In the genomic region with DNA sequence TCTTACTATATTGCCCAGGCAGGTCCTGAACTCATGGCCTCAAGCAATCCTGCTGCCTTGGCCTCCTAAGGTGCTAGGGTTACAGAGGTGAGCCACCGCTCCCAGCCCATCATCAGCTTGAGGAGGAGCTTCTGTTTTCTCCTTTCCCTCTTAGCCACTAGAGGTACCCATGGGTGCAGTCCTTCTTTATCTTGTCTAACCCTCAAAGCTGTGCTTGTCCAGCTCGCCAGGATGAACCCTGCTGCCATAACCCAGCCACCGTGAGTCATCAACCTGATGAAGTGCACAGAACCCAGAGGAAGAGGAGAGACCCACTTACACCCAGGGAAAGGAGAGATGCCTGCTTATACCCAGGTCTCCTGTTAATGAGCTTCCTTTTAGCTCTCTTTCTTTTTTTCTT, we compare ENCODE assay signal across 25 cellular contexts.
DNase-seq lines count a peak whose midpoint lies in the region; ATAC-seq, FAIRE-seq and TF ChIP-seq lines count a peak whose summit lies in the region.
"Had no signal": no experiment of that assay in that cellular context is flagged by ENCODE, and none has a peak within 500 bp of the region (broad histone marks: within the 10 kb centered on the region; RNA-seq: fewer than 3 reads in every experiment).

No MANE protein-coding gene starts in this region.

- H3K27me3 ChIP-seq in RWPE2 (ENCODE audit: insufficient read depth, poor library complexity, severe bottlenecking) (no peaks in the 10 kb centered on the region), keratinocyte (ENCODE audit: control insufficient read depth, extremely low read depth, insufficient read depth, low read length) (no peaks in the 10 kb centered on the region), heart left ventricle (no peaks in the 10 kb centered on the region)

- peaks cover 13% of the 10 kb centered on the region for H3K4me1 ChIP-seq in RWPE2 (ENCODE audit: insufficient read depth, poor library complexity, severe bottlenecking)
- peaks cover 22% of the 10 kb centered on the region for H3K4me1 ChIP-seq in keratinocyte (ENCODE audit: control insufficient read depth, extremely low read depth, insufficient read depth, low read length)
- H3K4me1 ChIP-seq in heart left ventricle = no peaks in the 10 kb centered on the region

- dilution Hi-C loops in keratinocyte (cut with MboI; ENCODE audit: extremely low pct_ligation_motif_present, low sequenced_read_pairs) = no loop called here

- TF ChIP-seq POLR2A in heart left ventricle (IDR thresholded peaks at IDR 0.05) = no peak

- H3K4me3 ChIP-seq in RWPE2 (ENCODE audit: severe bottlenecking) = no peak overlapping the region
- H3K4me3 ChIP-seq in keratinocyte (ENCODE audit: control insufficient read depth in 2 of 3, extremely low read depth in 1 of 3, insufficient read depth in 2 of 3, low read depth in 1 of 3, low read length in 3 of 3) = no peak overlapping the region
- no peak overlapping the region for H3K4me3 ChIP-seq in heart left ventricle
- H3K4me3 ChIP-seq: thoracic aorta had no signal

- H4K20me1 ChIP-seq in keratinocyte (ENCODE audit: control insufficient read depth, extremely low read depth, insufficient read depth, low read length) = no peaks in the 10 kb centered on the region

- intact Hi-C loops in heart left ventricle (cut with DNase I) = loop anchor here in 2 of 10 donors (10.0 kb wide), 1 partner anchor 132 kb away; no protein-coding TSS in a partner anchor

- H3K36me3 ChIP-seq in RWPE2 (ENCODE audit: low read depth) (no peaks in the 10 kb centered on the region), keratinocyte (ENCODE audit: control insufficient read depth in 2 of 2, extremely low read depth in 1 of 2, insufficient read depth in 2 of 2, low read length in 2 of 2) (no peaks in the 10 kb centered on the region), heart left ventricle (no peaks in the 10 kb centered on the region)
- H3K36me3 ChIP-seq: thoracic aorta had no signal

- no peak for FAIRE-seq in keratinocyte (lab: Jason Lieb, UNC)

- TF ChIP-seq CTCF in RWPE2 (IDR thresholded peaks at IDR 0.05; ENCODE audit: poor library complexity, severe bottlenecking) (no peak), keratinocyte (optimal IDR thresholded peaks at IDR 0.05 in 1 of 3, IDR thresholded peaks at IDR 0.05 in 1 of 3, conservative IDR thresholded peaks at IDR 0.05 in 1 of 3; ENCODE audit: extremely low read depth in 1 of 3, insufficient read depth in 2 of 3, low read length in 3 of 3) (peak in 2 of 3 experiments; percentile 8 to 33), heart left ventricle (IDR thresholded peaks at IDR 0.05) (no peak)

- H2AFZ ChIP-seq in keratinocyte (ENCODE audit: control insufficient read depth, low read length) = no peak overlapping the region

- WGBS in heart left ventricle, 4 donors = 87 to 90% (median 88%) methylated on average over 3 of the region's 3 CpGs

- H3K9me1 ChIP-seq in keratinocyte (ENCODE audit: control insufficient read depth, extremely low read depth, insufficient read depth, low read length) = no peaks in the 10 kb centered on the region

- ATAC-seq in RWPE2 (ENCODE audit: low read depth) (0 out of 3 replicates have a peak, but pooled peaks have one; percentile 40), HG02588 (IDR thresholded peaks at IDR 0.05; ENCODE audit: unreplicated experiment) (no peak), GM21737 (IDR thresholded peaks at IDR 0.05; ENCODE audit: unreplicated experiment) (no peak), heart left ventricle (no peak), HG03025 (IDR thresholded peaks at IDR 0.05; ENCODE audit: low FRiP score, unreplicated experiment) (no peak)
- ATAC-seq: left colon had no signal

- DNase-seq in EL (peak; percentile 43), HK-2 (ENCODE audit: unreplicated experiment) (peak; percentile 14), RWPE2 (ENCODE audit: low spot score) (no peak), keratinocyte (ENCODE audit: low read depth, low spot score) (no peak), heart left ventricle (no peak)
- DNase-seq: activated CD4-positive, alpha-beta memory T cell treated with anti-CD3 and anti-CD28 coated beads for 36 hours; activated gamma-delta T cell; activated T-cell treated with anti-CD3 and anti-CD28 coated beads for 4 hours; AML-193; DMS79 treated with DMSO at 0.1 percent for 48 hours; head of caudate nucleus; KG1; left colon; mesendoderm; naive B cell; NCI-H1105 treated with DMSO at 0.1 percent for 48 hours; NCI-H2081; NCI-H446 treated with DMSO at 0.1 percent for 48 hours; retina; stimulated activated CD4-positive, alpha-beta T cell treated with anti-CD3 and anti-CD28 coated beads, Interleukin-4, amount 100 ng/mL, for 1 hour; stimulated activated naive CD4-positive, alpha-beta T cell had no signal

- H3K4me2 ChIP-seq in keratinocyte (ENCODE audit: control insufficient read depth, extremely low read depth, insufficient read depth, low read depth, low read length) = no peak overlapping the region

- H3K27ac ChIP-seq in RWPE2 (ENCODE audit: poor library complexity, severe bottlenecking) = no peak overlapping the region
- H3K27ac ChIP-seq in keratinocyte (ENCODE audit: control insufficient read depth, insufficient read depth, low read length) = no peak overlapping the region
- H3K27ac ChIP-seq in heart left ventricle = no peak overlapping the region
- H3K27ac ChIP-seq: thoracic aorta had no signal

- H3K9ac ChIP-seq in keratinocyte (ENCODE audit: control insufficient read depth, extremely low read depth, insufficient read depth, low read length) = no peak overlapping the region

- H3K9me3 ChIP-seq in RWPE2 (ENCODE audit: severe bottlenecking) = no peaks in the 10 kb centered on the region
- no peaks in the 10 kb centered on the region for H3K9me3 ChIP-seq in keratinocyte (ENCODE audit: control insufficient read depth, low read depth, low read length)
- no peaks in the 10 kb centered on the region for H3K9me3 ChIP-seq in heart left ventricle
- H3K9me3 ChIP-seq: thoracic aorta had no signal

- H3K79me2 ChIP-seq in keratinocyte (ENCODE audit: control insufficient read depth, insufficient read depth, low read length) = no peaks in the 10 kb centered on the region

Comparison
In these comparisons a context has a peak if more than half of its experiments do, and no peak if none do; other contexts are left out.
1. DNase-seq: peak in EL (single experiment) and HK-2 (single experiment); none in RWPE2 (single experiment), keratinocyte (single experiment) and heart left ventricle (0 of 5).
2. CTCF ChIP-seq: peak in keratinocyte (2 of 3); none in RWPE2 (single experiment) and heart left ventricle (0 of 12).